1 cellular context compared by ENCODE assay signal in the genomic region with DNA sequence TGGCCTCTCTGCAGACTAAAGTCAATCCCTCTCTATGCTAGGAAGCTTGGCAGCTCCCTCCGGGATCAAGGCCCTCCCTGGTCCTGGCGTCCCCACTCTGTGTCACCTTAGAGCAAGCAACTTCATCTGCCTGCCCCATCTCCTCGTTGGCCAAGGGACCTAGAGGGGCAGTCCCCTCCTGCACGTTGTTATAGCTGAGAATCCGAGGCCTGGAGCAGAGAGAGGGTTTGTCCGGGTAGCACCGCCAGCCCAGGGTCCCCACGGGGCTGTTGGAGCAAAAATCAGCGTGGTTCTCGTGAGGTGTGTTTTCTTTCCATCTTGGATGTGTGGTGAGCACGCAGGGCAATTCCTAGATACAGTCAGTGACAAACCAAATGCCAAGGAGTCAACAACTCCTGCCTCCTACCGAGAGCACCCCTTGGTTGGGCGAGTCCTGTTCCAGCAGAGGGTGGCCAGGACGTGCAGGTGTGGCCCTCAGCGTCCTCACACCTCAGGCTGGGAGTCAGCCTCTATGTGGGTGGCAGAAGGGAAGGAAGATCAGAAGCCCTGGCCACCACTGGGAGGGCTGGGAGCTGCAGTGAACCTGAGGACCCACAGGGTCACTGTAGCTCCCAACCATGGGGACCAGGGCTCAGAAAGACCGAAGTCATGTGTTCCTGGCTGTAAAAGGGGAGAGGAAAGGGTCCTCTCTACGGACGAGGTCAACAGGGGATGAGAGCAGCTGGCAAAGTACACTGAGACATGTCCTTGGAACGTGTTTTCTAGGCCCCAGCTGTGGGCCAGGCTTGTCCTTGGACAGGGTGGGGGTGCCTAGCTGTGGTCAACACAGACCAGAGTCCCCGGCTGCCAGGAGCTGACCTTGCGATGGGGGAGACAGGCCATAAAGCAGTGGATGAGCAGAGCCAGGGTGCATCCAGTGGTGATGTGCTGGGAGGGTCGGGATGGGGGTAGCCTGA.
TF ChIP-seq lines count a peak whose summit lies in the region.

No MANE protein-coding gene starts in this region.

TF ChIP-seq in HepG2, 621 proteins besides CTCF, POLR2A, EP300 and RAD21 (continued from another document):
- TF ChIP-seq SOX13 (IDR thresholded peaks at IDR 0.05) (peak; percentile 47; the same call in 1 of the 2 replicates), SOX13 (CRISPR knock-in tag; conservative IDR thresholded peaks at IDR 0.05 in 1 of 2, IDR thresholded peaks at IDR 0.05 in 1 of 2) (peak in 1 of 2 experiments; percentile 83; a peak in 2 of 4 replicates), TMF1 (CRISPR knock-in tag; IDR thresholded peaks at IDR 0.05; ENCODE audit: low read depth) (0 out of 2 replicates have a peak, but pooled peaks have one; percentile 32), CHD2 (IDR thresholded peaks at IDR 0.05; ENCODE audit: low read depth, low read length) (no peak), ZNF816 (CRISPR knock-in tag; IDR thresholded peaks at IDR 0.05; ENCODE audit: borderline replicate concordance) (no peak), ZNF33A (CRISPR knock-in tag; IDR thresholded peaks at IDR 0.05; ENCODE audit: borderline replicate concordance) (no peak), GTF3A (CRISPR knock-in tag; conservative IDR thresholded peaks at IDR 0.05) (peak; percentile 50; the same call in 1 of the 2 replicates), SRSF9 (IDR thresholded peaks at IDR 0.05; ENCODE audit: borderline replicate concordance, insufficient read depth, low read depth, low read length, poor library complexity, severe bottlenecking) (no peak), ARNT (IDR thresholded peaks at IDR 0.05) (no peak), BCLAF1 (IDR thresholded peaks at IDR 0.05) (no peak), PAX8 (CRISPR knock-in tag; IDR thresholded peaks at IDR 0.05; ENCODE audit: borderline replicate concordance) (peak; percentile 84), GLI4 (CRISPR knock-in tag; IDR thresholded peaks at IDR 0.05; ENCODE audit: borderline replicate concordance) (peak; percentile 59; the same call in 1 of the 2 replicates), JARID2 (CRISPR knock-in tag; IDR thresholded peaks at IDR 0.05; ENCODE audit: insufficient replicate concordance) (no peak), ZNF644 (CRISPR knock-in tag; IDR thresholded peaks at IDR 0.05; ENCODE audit: low read depth) (0 out of 2 replicates have a peak, but pooled peaks have one; percentile 45), CREM (IDR thresholded peaks at IDR 0.05) (peak; percentile 45; the same call in 1 of the 2 replicates), CREM (CRISPR knock-in tag; IDR thresholded peaks at IDR 0.05) (no peak), FOXA3 (CRISPR knock-in tag; IDR thresholded peaks at IDR 0.05) (peak; percentile 95), PHF5A (CRISPR knock-in tag; IDR thresholded peaks at IDR 0.05; ENCODE audit: low read depth, unreplicated experiment) (no peak), MBD4 (IDR thresholded peaks at IDR 0.05; ENCODE audit: borderline replicate concordance, low read length) (no peak), SKI (IDR thresholded peaks at IDR 0.05; ENCODE audit: partially characterized antibody) (peak; percentile 82), ZNF138 (CRISPR knock-in tag; IDR thresholded peaks at IDR 0.05; ENCODE audit: low read depth) (peak; percentile 62; the same call in 1 of the 2 replicates), STAT5B (CRISPR knock-in tag; IDR thresholded peaks at IDR 0.05) (no peak), NCOR1 (IDR thresholded peaks at IDR 0.05; ENCODE audit: borderline replicate concordance, low read length) (peak; percentile 50; the same call in 1 of the 2 replicates)
- TF ChIP-seq, protein P1, sequence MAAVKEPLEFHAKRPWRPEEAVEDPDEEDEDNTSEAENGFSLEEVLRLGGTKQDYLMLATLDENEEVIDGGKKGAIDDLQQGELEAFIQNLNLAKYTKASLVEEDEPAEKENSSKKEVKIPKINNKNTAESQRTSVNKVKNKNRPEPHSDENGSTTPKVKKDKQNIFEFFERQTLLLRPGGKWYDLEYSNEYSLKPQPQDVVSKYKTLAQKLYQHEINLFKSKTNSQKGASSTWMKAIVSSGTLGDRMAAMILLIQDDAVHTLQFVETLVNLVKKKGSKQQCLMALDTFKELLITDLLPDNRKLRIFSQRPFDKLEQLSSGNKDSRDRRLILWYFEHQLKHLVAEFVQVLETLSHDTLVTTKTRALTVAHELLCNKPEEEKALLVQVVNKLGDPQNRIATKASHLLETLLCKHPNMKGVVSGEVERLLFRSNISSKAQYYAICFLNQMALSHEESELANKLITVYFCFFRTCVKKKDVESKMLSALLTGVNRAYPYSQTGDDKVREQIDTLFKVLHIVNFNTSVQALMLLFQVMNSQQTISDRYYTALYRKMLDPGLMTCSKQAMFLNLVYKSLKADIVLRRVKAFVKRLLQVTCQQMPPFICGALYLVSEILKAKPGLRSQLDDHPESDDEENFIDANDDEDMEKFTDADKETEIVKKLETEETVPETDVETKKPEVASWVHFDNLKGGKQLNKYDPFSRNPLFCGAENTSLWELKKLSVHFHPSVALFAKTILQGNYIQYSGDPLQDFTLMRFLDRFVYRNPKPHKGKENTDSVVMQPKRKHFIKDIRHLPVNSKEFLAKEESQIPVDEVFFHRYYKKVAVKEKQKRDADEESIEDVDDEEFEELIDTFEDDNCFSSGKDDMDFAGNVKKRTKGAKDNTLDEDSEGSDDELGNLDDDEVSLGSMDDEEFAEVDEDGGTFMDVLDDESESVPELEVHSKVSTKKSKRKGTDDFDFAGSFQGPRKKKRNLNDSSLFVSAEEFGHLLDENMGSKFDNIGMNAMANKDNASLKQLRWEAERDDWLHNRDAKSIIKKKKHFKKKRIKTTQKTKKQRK (IDR thresholded peaks at IDR 0.05; ENCODE audit: low read length), result no peak
- TF ChIP-seq, protein P2, sequence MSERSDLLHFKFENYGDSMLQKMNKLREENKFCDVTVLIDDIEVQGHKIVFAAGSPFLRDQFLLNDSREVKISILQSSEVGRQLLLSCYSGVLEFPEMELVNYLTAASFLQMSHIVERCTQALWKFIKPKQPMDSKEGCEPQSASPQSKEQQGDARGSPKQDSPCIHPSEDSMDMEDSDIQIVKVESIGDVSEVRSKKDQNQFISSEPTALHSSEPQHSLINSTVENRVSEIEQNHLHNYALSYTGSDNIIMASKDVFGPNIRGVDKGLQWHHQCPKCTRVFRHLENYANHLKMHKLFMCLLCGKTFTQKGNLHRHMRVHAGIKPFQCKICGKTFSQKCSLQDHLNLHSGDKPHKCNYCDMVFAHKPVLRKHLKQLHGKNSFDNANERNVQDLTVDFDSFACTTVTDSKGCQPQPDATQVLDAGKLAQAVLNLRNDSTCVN (CRISPR knock-in tag; IDR thresholded peaks at IDR 0.05; ENCODE audit: borderline replicate concordance), result peak; percentile 87; the same call in 1 of the 2 replicates
- TF ChIP-seq, protein P3, sequence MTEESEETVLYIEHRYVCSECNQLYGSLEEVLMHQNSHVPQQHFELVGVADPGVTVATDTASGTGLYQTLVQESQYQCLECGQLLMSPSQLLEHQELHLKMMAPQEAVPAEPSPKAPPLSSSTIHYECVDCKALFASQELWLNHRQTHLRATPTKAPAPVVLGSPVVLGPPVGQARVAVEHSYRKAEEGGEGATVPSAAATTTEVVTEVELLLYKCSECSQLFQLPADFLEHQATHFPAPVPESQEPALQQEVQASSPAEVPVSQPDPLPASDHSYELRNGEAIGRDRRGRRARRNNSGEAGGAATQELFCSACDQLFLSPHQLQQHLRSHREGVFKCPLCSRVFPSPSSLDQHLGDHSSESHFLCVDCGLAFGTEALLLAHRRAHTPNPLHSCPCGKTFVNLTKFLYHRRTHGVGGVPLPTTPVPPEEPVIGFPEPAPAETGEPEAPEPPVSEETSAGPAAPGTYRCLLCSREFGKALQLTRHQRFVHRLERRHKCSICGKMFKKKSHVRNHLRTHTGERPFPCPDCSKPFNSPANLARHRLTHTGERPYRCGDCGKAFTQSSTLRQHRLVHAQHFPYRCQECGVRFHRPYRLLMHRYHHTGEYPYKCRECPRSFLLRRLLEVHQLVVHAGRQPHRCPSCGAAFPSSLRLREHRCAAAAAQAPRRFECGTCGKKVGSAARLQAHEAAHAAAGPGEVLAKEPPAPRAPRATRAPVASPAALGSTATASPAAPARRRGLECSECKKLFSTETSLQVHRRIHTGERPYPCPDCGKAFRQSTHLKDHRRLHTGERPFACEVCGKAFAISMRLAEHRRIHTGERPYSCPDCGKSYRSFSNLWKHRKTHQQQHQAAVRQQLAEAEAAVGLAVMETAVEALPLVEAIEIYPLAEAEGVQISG (CRISPR knock-in tag; IDR thresholded peaks at IDR 0.05), result peak; percentile 88
